8 cellular contexts compared by ENCODE assay signal in the genomic region with DNA sequence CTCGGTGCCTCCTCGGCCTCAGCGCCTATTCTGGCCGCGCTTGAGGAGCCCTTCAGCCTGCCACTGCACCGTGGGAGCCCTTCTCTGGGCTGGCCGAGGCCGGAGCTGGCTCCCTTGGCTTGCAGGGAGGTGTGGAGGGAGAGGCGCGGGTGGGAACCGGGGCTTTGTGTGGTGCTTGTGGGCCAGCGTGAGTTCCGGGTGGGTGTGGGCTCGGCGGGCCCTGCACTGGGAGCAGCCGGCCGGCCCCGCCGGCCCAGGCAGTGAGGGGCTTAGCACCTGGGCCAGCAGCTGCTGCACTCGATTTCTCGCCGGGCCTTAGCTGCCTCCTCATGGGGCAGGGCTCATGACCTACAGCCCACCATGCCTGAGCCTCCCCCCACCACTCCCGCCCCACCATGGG. TPM values are rescaled to one million over a fixed set of nuclear protein-coding genes. Genes with fewer than 3 reads are reported as not detected.
"Had no signal": no experiment of that assay in that cellular context is flagged by ENCODE, and none has a peak within 500 bp of the region (broad histone marks: within the 10 kb centered on the region; RNA-seq: fewer than 3 reads in every experiment).

No MANE protein-coding gene starts in this region.

- H3K4me3 ChIP-seq: K562 had no signal

- DNase-seq: IMR-90, KBM-7, KG1 had no signal

- ATAC-seq: HepG2, K562 had no signal

- H3K27ac ChIP-seq: HL-60 had no signal

RNA-seq across cellular contexts. Expression of a gene that starts 26.6 kb away (rescaled TPM):
- total RNA-seq: HepG2, HT-29, HT1080, IMR-90, K562 had no signal
